8 cellular contexts compared by ENCODE assay signal in the genomic region with DNA sequence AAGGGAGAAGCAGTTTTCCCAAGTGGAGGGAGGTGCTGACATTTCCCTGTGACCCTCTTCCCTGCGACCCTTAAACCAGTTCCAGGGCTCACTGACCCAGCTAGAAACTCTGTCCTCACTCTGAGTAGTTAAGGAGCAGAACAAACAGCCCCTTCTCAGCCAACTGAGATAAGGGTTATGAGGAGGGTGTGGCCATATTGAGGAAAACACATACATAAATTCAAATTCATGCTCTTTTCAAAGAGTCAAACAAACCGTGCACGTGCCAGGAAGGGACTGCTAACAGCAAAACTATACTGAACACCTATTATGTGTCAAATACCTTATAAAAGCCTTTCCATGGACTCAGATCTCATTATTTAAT. TPM values are rescaled to one million over a fixed set of nuclear protein-coding genes. Genes with fewer than 3 reads are reported as not detected.
DNase-seq lines count a peak whose midpoint lies in the region; ATAC-seq and TF ChIP-seq lines count a peak whose summit lies in the region.

No MANE protein-coding gene starts in this region.

- H3K36me3 Mint-ChIP-seq in activated naive CD4-positive, alpha-beta T cell treated with anti-CD3 and anti-CD28 coated beads, Interleukin-2, amount 10 ng/mL, durations not matched to agents 7 days and 5 days = peaks cover 56% of the 10 kb centered on the region
- peaks cover 46% of the 10 kb centered on the region for H3K36me3 Mint-ChIP-seq in activated T-helper 1 cell treated with anti-CD3 and anti-CD28 coated beads, Interleukin-12 subunit alpha, Interleukin-12 subunit beta, Interleukin-2, Interleukin-4 antibody, amounts not matched to agents 30 ng/mL and 10 ng/mL and 1 ng/mL, durations not matched to agents 14 hours and 24 hours and 36 hours (ENCODE audit: low read depth)
- H3K36me3 Mint-ChIP-seq in mesothelial cell of epicardium = no peaks in the 10 kb centered on the region

- no peaks in the 10 kb centered on the region for H3K27me3 Mint-ChIP-seq in activated naive CD4-positive, alpha-beta T cell treated with anti-CD3 and anti-CD28 coated beads, Interleukin-2, amount 10 ng/mL, durations not matched to agents 7 days and 5 days
- no peaks in the 10 kb centered on the region for H3K27me3 Mint-ChIP-seq in activated T-helper 1 cell treated with anti-CD3 and anti-CD28 coated beads, Interleukin-12 subunit alpha, Interleukin-12 subunit beta, Interleukin-2, Interleukin-4 antibody, amounts not matched to agents 30 ng/mL and 10 ng/mL and 1 ng/mL, durations not matched to agents 14 hours and 24 hours and 36 hours (ENCODE audit: insufficient read depth)
- H3K27me3 Mint-ChIP-seq in mesothelial cell of epicardium (ENCODE audit: low read depth) = no peaks in the 10 kb centered on the region

- no peak for TF ChIP-seq POLR2A in upper lobe of left lung (IDR thresholded peaks at IDR 0.05)

- H3K4me3 ChIP-seq in upper lobe of left lung = no peak overlapping the region

- no peak for DNase-seq in activated naive CD4-positive, alpha-beta T cell treated with anti-CD3 and anti-CD28 coated beads, Interleukin-2, amount 10 ng/mL, durations not matched to agents 7 days and 5 days
- no peak for DNase-seq in activated naive CD4-positive, alpha-beta T cell treated with Interleukin-2 at 50 U/mL for 16 hours
- DNase-seq in activated T-helper 1 cell treated with anti-CD3 and anti-CD28 coated beads, Interleukin-12 subunit alpha, Interleukin-12 subunit beta, Interleukin-2, Interleukin-4 antibody, amounts not matched to agents 30 ng/mL and 10 ng/mL and 1 ng/mL, durations not matched to agents 14 hours and 24 hours and 36 hours (ENCODE audit: low spot score) = no peak
- DNase-seq in mesothelial cell of epicardium (ENCODE audit: low spot score in 2 of 2, unreplicated experiment in 2 of 2) (no peak), upper lobe of left lung (peak in 1 of 2 donors; percentile 55), SIG-M5 treated with dmso at 0.1 percent for 504 hours (lab: John Stamatoyannopoulos, UW; ENCODE audit: unreplicated experiment) (no peak)

- H3K27me3 ChIP-seq in upper lobe of left lung = no peaks in the 10 kb centered on the region

- ATAC-seq in upper lobe of left lung (ENCODE audit: low FRiP score in 2 of 2) (peak in 1 of 2 donors; percentile 25), HG03520 (IDR thresholded peaks at IDR 0.05; ENCODE audit: unreplicated experiment) (no peak), SK-N-SH treated with all-trans-retinoic acid at 6 μM for 48 hours (no peak)

- WGBS in upper lobe of left lung, 2 donors = 13 to 24% methylated on average over 3 of the region's 3 CpGs

- TF ChIP-seq CTCF in mesothelial cell of epicardium (IDR thresholded peaks at IDR 0.05; ENCODE audit: unreplicated experiment) (no peak), upper lobe of left lung (IDR thresholded peaks at IDR 0.05) (no peak)

- H3K4me1 ChIP-seq in upper lobe of left lung = peaks cover 58 to 92% (median 73%) of the 10 kb centered on the region in 4 donors

- no peaks in the 10 kb centered on the region for H3K9me3 ChIP-seq in upper lobe of left lung

- TF ChIP-seq EP300 in upper lobe of left lung (IDR thresholded peaks at IDR 0.05) = no peak

- CTCF ChIA-PET in activated naive CD4-positive, alpha-beta T cell treated with anti-CD3 and anti-CD28 coated beads, Interleukin-2, amount 10 ng/mL, durations not matched to agents 7 days and 5 days (lab: Charles Lee) = interaction anchor here (0.9 to 1.3 kb wide), 4 partner anchors 21 to 259 kb away, joined by 3 to 4 read pairs (median 4); no protein-coding TSS in a partner anchor

- H3K4me1 Mint-ChIP-seq in activated naive CD4-positive, alpha-beta T cell treated with anti-CD3 and anti-CD28 coated beads, Interleukin-2, amount 10 ng/mL, durations not matched to agents 7 days and 5 days = peaks cover 91% of the 10 kb centered on the region
- H3K4me1 Mint-ChIP-seq in activated T-helper 1 cell treated with anti-CD3 and anti-CD28 coated beads, Interleukin-12 subunit alpha, Interleukin-12 subunit beta, Interleukin-2, Interleukin-4 antibody, amounts not matched to agents 30 ng/mL and 10 ng/mL and 1 ng/mL, durations not matched to agents 14 hours and 24 hours and 36 hours (ENCODE audit: low read depth) = peaks cover 84% of the 10 kb centered on the region
- H3K4me1 Mint-ChIP-seq in mesothelial cell of epicardium = peaks cover 48% of the 10 kb centered on the region

- H3K27ac ChIP-seq in upper lobe of left lung = peak overlapping the region; percentile 39 to 91 (median 55)

- no peaks in the 10 kb centered on the region for H3K9me3 Mint-ChIP-seq in activated naive CD4-positive, alpha-beta T cell treated with anti-CD3 and anti-CD28 coated beads, Interleukin-2, amount 10 ng/mL, durations not matched to agents 7 days and 5 days
- no peaks in the 10 kb centered on the region for H3K9me3 Mint-ChIP-seq in activated T-helper 1 cell treated with anti-CD3 and anti-CD28 coated beads, Interleukin-12 subunit alpha, Interleukin-12 subunit beta, Interleukin-2, Interleukin-4 antibody, amounts not matched to agents 30 ng/mL and 10 ng/mL and 1 ng/mL, durations not matched to agents 14 hours and 24 hours and 36 hours
- H3K9me3 Mint-ChIP-seq in mesothelial cell of epicardium = no peaks in the 10 kb centered on the region

- no peak overlapping the region for H3K4me3 Mint-ChIP-seq in activated naive CD4-positive, alpha-beta T cell treated with anti-CD3 and anti-CD28 coated beads, Interleukin-2, amount 10 ng/mL, durations not matched to agents 7 days and 5 days
- no peak overlapping the region for H3K4me3 Mint-ChIP-seq in activated T-helper 1 cell treated with anti-CD3 and anti-CD28 coated beads, Interleukin-12 subunit alpha, Interleukin-12 subunit beta, Interleukin-2, Interleukin-4 antibody, amounts not matched to agents 30 ng/mL and 10 ng/mL and 1 ng/mL, durations not matched to agents 14 hours and 24 hours and 36 hours
- no peak overlapping the region for H3K4me3 Mint-ChIP-seq in mesothelial cell of epicardium

- no peaks in the 10 kb centered on the region for H3K36me3 ChIP-seq in upper lobe of left lung

- H3K27ac Mint-ChIP-seq in activated naive CD4-positive, alpha-beta T cell treated with anti-CD3 and anti-CD28 coated beads, Interleukin-2, amount 10 ng/mL, durations not matched to agents 7 days and 5 days = peak overlapping the region; percentile 80
- peak overlapping the region; percentile 50 for H3K27ac Mint-ChIP-seq in activated T-helper 1 cell treated with anti-CD3 and anti-CD28 coated beads, Interleukin-12 subunit alpha, Interleukin-12 subunit beta, Interleukin-2, Interleukin-4 antibody, amounts not matched to agents 30 ng/mL and 10 ng/mL and 1 ng/mL, durations not matched to agents 14 hours and 24 hours and 36 hours
- peak overlapping the region; percentile 78 for H3K27ac Mint-ChIP-seq in mesothelial cell of epicardium

- intact Hi-C loops in activated T-helper 1 cell treated with anti-CD3 and anti-CD28 coated beads, Interleukin-12 subunit alpha, Interleukin-12 subunit beta, Interleukin-2, Interleukin-4 antibody, amounts not matched to agents 30 ng/mL and 10 ng/mL and 1 ng/mL, durations not matched to agents 14 hours and 24 hours and 36 hours (cut with micrococcal nuclease) = no loop called here

TF ChIP-seq in SK-N-SH treated with all-trans-retinoic acid at 6 μM for 48 hours, 23 proteins besides CTCF, POLR2A, EP300 and RAD21 (continues in another document):
- TF ChIP-seq ARNTL (CRISPR knock-in tag; IDR thresholded peaks at IDR 0.05; ENCODE audit: borderline replicate concordance, low read depth) (no peak), TOX (CRISPR knock-in tag; IDR thresholded peaks at IDR 0.05; ENCODE audit: borderline replicate concordance) (no peak), ZC3H10 (CRISPR knock-in tag; IDR thresholded peaks at IDR 0.05) (no peak), ZNF70 (CRISPR knock-in tag; IDR thresholded peaks at IDR 0.05) (no peak), ZNF8 (CRISPR knock-in tag; IDR thresholded peaks at IDR 0.05) (no peak)
- TF ChIP-seq, protein P1, sequence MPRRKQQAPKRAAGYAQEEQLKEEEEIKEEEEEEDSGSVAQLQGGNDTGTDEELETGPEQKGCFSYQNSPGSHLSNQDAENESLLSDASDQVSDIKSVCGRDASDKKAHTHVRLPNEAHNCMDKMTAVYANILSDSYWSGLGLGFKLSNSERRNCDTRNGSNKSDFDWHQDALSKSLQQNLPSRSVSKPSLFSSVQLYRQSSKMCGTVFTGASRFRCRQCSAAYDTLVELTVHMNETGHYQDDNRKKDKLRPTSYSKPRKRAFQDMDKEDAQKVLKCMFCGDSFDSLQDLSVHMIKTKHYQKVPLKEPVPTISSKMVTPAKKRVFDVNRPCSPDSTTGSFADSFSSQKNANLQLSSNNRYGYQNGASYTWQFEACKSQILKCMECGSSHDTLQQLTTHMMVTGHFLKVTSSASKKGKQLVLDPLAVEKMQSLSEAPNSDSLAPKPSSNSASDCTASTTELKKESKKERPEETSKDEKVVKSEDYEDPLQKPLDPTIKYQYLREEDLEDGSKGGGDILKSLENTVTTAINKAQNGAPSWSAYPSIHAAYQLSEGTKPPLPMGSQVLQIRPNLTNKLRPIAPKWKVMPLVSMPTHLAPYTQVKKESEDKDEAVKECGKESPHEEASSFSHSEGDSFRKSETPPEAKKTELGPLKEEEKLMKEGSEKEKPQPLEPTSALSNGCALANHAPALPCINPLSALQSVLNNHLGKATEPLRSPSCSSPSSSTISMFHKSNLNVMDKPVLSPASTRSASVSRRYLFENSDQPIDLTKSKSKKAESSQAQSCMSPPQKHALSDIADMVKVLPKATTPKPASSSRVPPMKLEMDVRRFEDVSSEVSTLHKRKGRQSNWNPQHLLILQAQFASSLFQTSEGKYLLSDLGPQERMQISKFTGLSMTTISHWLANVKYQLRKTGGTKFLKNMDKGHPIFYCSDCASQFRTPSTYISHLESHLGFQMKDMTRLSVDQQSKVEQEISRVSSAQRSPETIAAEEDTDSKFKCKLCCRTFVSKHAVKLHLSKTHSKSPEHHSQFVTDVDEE (CRISPR knock-in tag; IDR thresholded peaks at IDR 0.05) = no peak
- TF ChIP-seq, protein P2, sequence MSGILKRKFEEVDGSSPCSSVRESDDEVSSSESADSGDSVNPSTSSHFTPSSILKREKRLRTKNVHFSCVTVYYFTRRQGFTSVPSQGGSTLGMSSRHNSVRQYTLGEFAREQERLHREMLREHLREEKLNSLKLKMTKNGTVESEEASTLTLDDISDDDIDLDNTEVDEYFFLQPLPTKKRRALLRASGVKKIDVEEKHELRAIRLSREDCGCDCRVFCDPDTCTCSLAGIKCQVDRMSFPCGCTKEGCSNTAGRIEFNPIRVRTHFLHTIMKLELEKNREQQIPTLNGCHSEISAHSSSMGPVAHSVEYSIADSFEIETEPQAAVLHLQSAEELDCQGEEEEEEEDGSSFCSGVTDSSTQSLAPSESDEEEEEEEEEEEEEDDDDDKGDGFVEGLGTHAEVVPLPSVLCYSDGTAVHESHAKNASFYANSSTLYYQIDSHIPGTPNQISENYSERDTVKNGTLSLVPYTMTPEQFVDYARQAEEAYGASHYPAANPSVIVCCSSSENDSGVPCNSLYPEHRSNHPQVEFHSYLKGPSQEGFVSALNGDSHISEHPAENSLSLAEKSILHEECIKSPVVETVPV (CRISPR knock-in tag; IDR thresholded peaks at IDR 0.05) = no peak

RNA-seq across cellular contexts. Expression of a gene that starts 4.9 kb away (rescaled TPM):
- 178 and 182 TPM in 2 replicates for total RNA-seq in activated T-helper 1 cell treated with anti-CD3 and anti-CD28 coated beads, Interleukin-12 subunit alpha, Interleukin-12 subunit beta, Interleukin-2, Interleukin-4 antibody, amounts not matched to agents 30 ng/mL and 10 ng/mL and 1 ng/mL, durations not matched to agents 14 hours and 24 hours and 36 hours
- total RNA-seq in mesothelial cell of epicardium (19.6 to 24.0 TPM (median 23.1 TPM) in 3 replicates), upper lobe of left lung (100 to 1,000 TPM in 1 of 6 donors, 10 to 100 TPM in 5; 38.3 to 152 (median 61.5) TPM)
